In genomic region chr22:42635531-42635930, GRCh38 we compare ENCODE assay signal across 1 cellular context.
TF ChIP-seq lines count a peak whose summit lies in the region.

No MANE protein-coding gene starts in this region.

TF ChIP-seq in endothelial cell of umbilical vein, 7 proteins besides CTCF, POLR2A, EP300 and RAD21:
- TF ChIP-seq GATA2 (IDR thresholded peaks at IDR 0.05; ENCODE audit: insufficient read depth, insufficient read length, low read depth, low read length) (no peak), FOS (IDR thresholded peaks at IDR 0.05; ENCODE audit: borderline replicate concordance, insufficient read depth, low read length) (peak; percentile 84), EZH2 (IDR thresholded peaks at IDR 0.05; ENCODE audit: borderline replicate concordance, low read depth, low read length, severe bottlenecking) (no peak), POLR2AphosphoS5 (IDR thresholded peaks at IDR 0.05; ENCODE audit: insufficient read depth, low read depth, low read length) (peak; percentile 56), MYC (IDR thresholded peaks at IDR 0.05; ENCODE audit: low read depth, low read length) (no peak), JUN (IDR thresholded peaks at IDR 0.05; ENCODE audit: borderline replicate concordance, insufficient read depth, insufficient read length, low read depth) (peak; percentile 56)
